Comparison of ENCODE assay signal across 27 cellular contexts in genomic region chr6:33679761-33680160, GRCh38. TPM values are rescaled to one million over a fixed set of nuclear protein-coding genes. Genes with fewer than 3 reads are reported as not detected.
A peak's percentile ranks its signal among the peaks of the same experiment; 100 is the strongest.
DNase-seq lines count a peak whose midpoint lies in the region; ATAC-seq, FAIRE-seq and TF ChIP-seq lines count a peak whose summit lies in the region.
"Had no signal": no experiment of that assay in that cellular context is flagged by ENCODE, and none has a peak within 500 bp of the region (broad histone marks: within the 10 kb centered on the region; RNA-seq: fewer than 3 reads in every experiment).

No MANE protein-coding gene starts in this region.

- no peak overlapping the region for H3K18ac ChIP-seq in neuronal stem cell (ENCODE audit: low read length)

- TF ChIP-seq CTCF in K562 (IDR thresholded peaks at IDR 0.05 in 2 of 3, conservative IDR thresholded peaks at IDR 0.05 in 1 of 3; ENCODE audit: insufficient read depth in 2 of 3, low read depth in 1 of 3, low read length in 3 of 3) = no peak
- no peak for TF ChIP-seq CTCF in A673 (conservative IDR thresholded peaks at IDR 0.05; ENCODE audit: low read depth, low read length)

- H3K4ac ChIP-seq in neuronal stem cell (ENCODE audit: low read length) = no peak overlapping the region

- H2BK12ac ChIP-seq in neuronal stem cell (ENCODE audit: low read length) = peak overlapping the region; percentile 4

- H3K9me3 Mint-ChIP-seq in activated CD4-positive, alpha-beta T cell treated with anti-CD3 and anti-CD28 coated beads, Interleukin-2, amount 10 ng/mL, durations not matched to agents 24 days and 14 days = no peaks in the 10 kb centered on the region
- H3K9me3 Mint-ChIP-seq: CD4-positive, alpha-beta T cell; CD8-positive, alpha-beta memory T cell; HFFc6 had no signal

- peaks cover 83% of the 10 kb centered on the region for H3K4me1 ChIP-seq in BLaER1
- H3K4me1 ChIP-seq in K562 (replicated peaks in 1 of 2; ENCODE audit: control insufficient read depth in 2 of 2, insufficient read depth in 2 of 2, low read length in 2 of 2) = peaks cover 0 to 3% of the 10 kb centered on the region in 2 experiments; a peak in 1 of 5 replicates
- H3K4me1 ChIP-seq in neuronal stem cell (ENCODE audit: control insufficient read depth in 2 of 2, insufficient read depth in 1 of 2, low read depth in 1 of 2, low read length in 2 of 2) = no peaks in the 10 kb centered on the region
- H3K4me1 ChIP-seq in A673 (ENCODE audit: insufficient read depth, low read length, poor library complexity, severe bottlenecking) = no peaks in the 10 kb centered on the region
- H3K4me1 ChIP-seq: BE2C, HAP-1 had no signal

- H3K4me2 ChIP-seq in BLaER1 = peak overlapping the region; percentile 68
- H3K4me2 ChIP-seq in K562 (ENCODE audit: insufficient read depth, low read length) = no peak overlapping the region
- no peak overlapping the region for H3K4me2 ChIP-seq in neuronal stem cell (ENCODE audit: insufficient read depth, low read length, poor library complexity, severe bottlenecking)

- H3K27me3 ChIP-seq in BLaER1 (no peaks in the 10 kb centered on the region), K562 (ENCODE audit: control insufficient read depth in 2 of 2, insufficient read depth in 2 of 2, low read length in 2 of 2) (no peaks in the 10 kb centered on the region), neuronal stem cell (ENCODE audit: control insufficient read depth in 3 of 3, insufficient read depth in 3 of 3, low read depth in 1 of 3, low read length in 3 of 3) (no peaks in the 10 kb centered on the region), A673 (replicated peaks; ENCODE audit: insufficient read depth, low read depth, low read length, poor library complexity) (no peaks in the 10 kb centered on the region)
- H3K27me3 ChIP-seq: BE2C had no signal

- H3K4me3 ChIP-seq in BLaER1 (no peak overlapping the region; the same call in 1 of the 2 replicates), K562 (no peak overlapping the region), neuronal stem cell (ENCODE audit: low read length in 2 of 2) (no peak overlapping the region), A673 (ENCODE audit: low read depth, low read length, poor library complexity, severe bottlenecking) (no peak overlapping the region)
- H3K4me3 ChIP-seq: GM12878, HAP-1 had no signal

- H3K23ac ChIP-seq in neuronal stem cell (ENCODE audit: low read depth, low read length, poor library complexity) = peak overlapping the region; percentile 75

- 88% methylated on average over 19 of the region's 20 CpGs for WGBS in K562 (ENCODE audit: insufficient coverage, low coverage, missing lambda C conversion rate)
- WGBS in neuronal stem cell (ENCODE audit: extremely low coverage in 2 of 2, insufficient read length in 2 of 2, insufficient replicate concordance in 1 of 2), 2 donors = no CpG with 5 or more reads among the region's 20 CpGs

- H4K20me1 ChIP-seq in BLaER1 = no peaks in the 10 kb centered on the region
- no peaks in the 10 kb centered on the region for H4K20me1 ChIP-seq in K562 (replicated peaks; ENCODE audit: control insufficient read depth, insufficient read depth, low read length)

- no peak overlapping the region for H3K14ac ChIP-seq in neuronal stem cell (ENCODE audit: low read length)

- peak overlapping the region; percentile 40 for H2BK15ac ChIP-seq in neuronal stem cell (ENCODE audit: low read length)

- H2AK5ac ChIP-seq in neuronal stem cell (ENCODE audit: low read depth, low read length) = peak overlapping the region; percentile 20

- H3K9me1 ChIP-seq in K562 (ENCODE audit: control insufficient read depth, insufficient read depth, low read length) = no peaks in the 10 kb centered on the region

- H3K4me1 Mint-ChIP-seq in activated CD4-positive, alpha-beta T cell treated with anti-CD3 and anti-CD28 coated beads, Interleukin-2, amount 10 ng/mL, durations not matched to agents 24 days and 14 days = peaks cover 12% of the 10 kb centered on the region

- H3K4me3 Mint-ChIP-seq in activated CD4-positive, alpha-beta T cell treated with anti-CD3 and anti-CD28 coated beads, Interleukin-2, amount 10 ng/mL, durations not matched to agents 24 days and 14 days = no peak overlapping the region
- H3K4me3 Mint-ChIP-seq: CD4-positive, alpha-beta T cell; CD8-positive, alpha-beta memory T cell; HFFc6 had no signal

- H3K9me3 ChIP-seq in BLaER1 (no peaks in the 10 kb centered on the region), K562 (replicated peaks; ENCODE audit: control insufficient read depth, insufficient read depth, low read depth, low read length) (no peaks in the 10 kb centered on the region), neuronal stem cell (replicated peaks in 1 of 2; ENCODE audit: control insufficient read depth in 2 of 2, insufficient read depth in 1 of 2, low read depth in 1 of 2, low read length in 2 of 2) (no peaks in the 10 kb centered on the region), A673 (ENCODE audit: low read depth, low read length, poor library complexity, severe bottlenecking) (no peaks in the 10 kb centered on the region)
- H3K9me3 ChIP-seq: BE2C, HAP-1 had no signal

- peak overlapping the region; percentile 69 for H3K27ac ChIP-seq in BLaER1
- no peak overlapping the region for H3K27ac ChIP-seq in K562 (ENCODE audit: extremely low read depth, low read depth, low read length)
- H3K27ac ChIP-seq in neuronal stem cell (replicated peaks; ENCODE audit: low read length) = no peak overlapping the region
- no peak overlapping the region for H3K27ac ChIP-seq in A673 (ENCODE audit: low read depth, low read length, poor library complexity, severe bottlenecking)
- H3K27ac ChIP-seq: 22Rv1, C4-2B had no signal

- peaks cover 2% of the 10 kb centered on the region for H3K79me1 ChIP-seq in neuronal stem cell (ENCODE audit: low read depth, low read length)

- no peak for DNase-seq in activated CD4-positive, alpha-beta T cell treated with anti-CD3 and anti-CD28 coated beads, Interleukin-2, amount 10 ng/mL, durations not matched to agents 24 days and 14 days
- no peak for DNase-seq in activated CD4-positive, alpha-beta T cell treated with anti-CD3 and anti-CD28 coated beads for 1 hour
- DNase-seq in K562 (ENCODE audit: extremely low read depth in 1 of 4, low spot score in 3 of 4) (no peak), neuronal stem cell (ENCODE audit: low spot score) (no peak), A673 (ENCODE audit: low spot score) (no peak), putamen (ENCODE audit: low spot score) (no peak), CD1c-positive myeloid dendritic cell (ENCODE audit: extremely low spot score) (no peak)
- DNase-seq: ACHN; AML-193; BE2C; CD4-positive, alpha-beta T cell; CD8-positive, alpha-beta memory T cell; DMS 273 treated with DMSO at 0.1 percent for 48 hours; DMS79; EL; GDM1; GOT3; HFFc6 had no signal

- H2AFZ ChIP-seq in K562 (ENCODE audit: low read depth, low read length) (no peak overlapping the region), neuronal stem cell (ENCODE audit: low read length) (no peak overlapping the region)

- H3K36me3 ChIP-seq in BLaER1 (peaks cover 71% of the 10 kb centered on the region), K562 (ENCODE audit: control insufficient read depth, insufficient read depth, low read length) (peaks cover 90% of the 10 kb centered on the region; the same call in 2 of the 3 replicates), neuronal stem cell (replicated peaks in 1 of 2; ENCODE audit: control insufficient read depth in 2 of 2, insufficient read depth in 2 of 2, low read length in 2 of 2) (no peaks in the 10 kb centered on the region), A673 (ENCODE audit: insufficient read depth, low read length, poor library complexity, severe bottlenecking) (peaks cover 23% of the 10 kb centered on the region)
- H3K36me3 ChIP-seq: BE2C had no signal

- ATAC-seq in K562 = no peak
- ATAC-seq: GM12878 had no signal

- in situ Hi-C loops in K562 (cut with MboI) = no loop called here

- no peak for TF ChIP-seq RAD21 in K562 (CRISPR knock-in tag; conservative IDR thresholded peaks at IDR 0.05 in 1 of 2, IDR thresholded peaks at IDR 0.05 in 1 of 2)

- H3K27ac Mint-ChIP-seq in activated CD4-positive, alpha-beta T cell treated with anti-CD3 and anti-CD28 coated beads, Interleukin-2, amount 10 ng/mL, durations not matched to agents 24 days and 14 days = peak overlapping the region; percentile 70
- H3K27ac Mint-ChIP-seq: CD4-positive, alpha-beta T cell; HFFc6 had no signal

- BruUV-seq in K562 (replicated peaks; lab: Mats Ljungman, UMichigan) (no TSS peak), A673 (replicated peaks; lab: Mats Ljungman, UMichigan) (no TSS peak)

- H3K27me3 Mint-ChIP-seq in activated CD4-positive, alpha-beta T cell treated with anti-CD3 and anti-CD28 coated beads, Interleukin-2, amount 10 ng/mL, durations not matched to agents 24 days and 14 days = no peaks in the 10 kb centered on the region
- H3K27me3 Mint-ChIP-seq: CD4-positive, alpha-beta T cell; CD8-positive, alpha-beta memory T cell had no signal

- FAIRE-seq in K562 (lab: Jason Lieb, UNC) = no peak
- FAIRE-seq: A204.1, D721Med, GM12878, GM18507, H54 had no signal

- H2BK5ac ChIP-seq in neuronal stem cell (ENCODE audit: low read length) = no peak overlapping the region

- no peak for TF ChIP-seq EP300 in K562 (IDR thresholded peaks at IDR 0.05; ENCODE audit: low read length)

- CTCF ChIA-PET in K562 (lab: Yijun Ruan, JAX; ENCODE audit: low intra/inter-chr PET ratio) (no interaction called here), A673 (lab: Charles Lee) (no interaction called here)

- H3K79me2 ChIP-seq in K562 (ENCODE audit: control insufficient read depth, insufficient read depth, low read length) = no peaks in the 10 kb centered on the region

- H4K8ac ChIP-seq in neuronal stem cell (ENCODE audit: low read depth, low read length) = peak overlapping the region; percentile 70

- POLR2A ChIA-PET in K562 (lab: Yijun Ruan, JAX) = interaction anchor here (0.6 kb wide), 2 partner anchors 439 to 568 kb away, joined by 4 read pairs; no protein-coding TSS in a partner anchor
- POLR2A ChIA-PET in A673 (lab: Charles Lee; ENCODE audit: low non-redundant PET) = no interaction called here

- intact Hi-C loops in activated CD4-positive, alpha-beta T cell treated with anti-CD3 and anti-CD28 coated beads, Interleukin-2, amount 10 ng/mL, durations not matched to agents 24 days and 14 days (cut with micrococcal nuclease) = no loop called here
- intact Hi-C loops in K562 (cut with micrococcal nuclease) (no loop called here), A673 (cut with micrococcal nuclease; ENCODE audit: unreplicated experiment) (no loop called here)

- peaks cover 58% of the 10 kb centered on the region for H3K36me3 Mint-ChIP-seq in activated CD4-positive, alpha-beta T cell treated with anti-CD3 and anti-CD28 coated beads, Interleukin-2, amount 10 ng/mL, durations not matched to agents 24 days and 14 days (ENCODE audit: low read depth)

- H4K91ac ChIP-seq in neuronal stem cell (ENCODE audit: low read depth, low read length, poor library complexity) = no peak overlapping the region

- H3K9ac ChIP-seq in BLaER1 (peak overlapping the region; percentile 21; the same call in 1 of the 2 replicates), K562 (ENCODE audit: insufficient read depth in 1 of 2, low read depth in 2 of 2, low read length in 2 of 2) (peak overlapping the region in 1 of 2 experiments; percentile 45; a peak in 2 of 4 replicates), neuronal stem cell (ENCODE audit: low read depth, low read length, poor library complexity) (peak overlapping the region; percentile 15)

- no peak overlapping the region for H2BK120ac ChIP-seq in neuronal stem cell (ENCODE audit: low read depth, low read length)

- no peak for TF ChIP-seq POLR2A in K562 (conservative IDR thresholded peaks at IDR 0.05)

RNA-seq across cellular contexts. Expression of gene UQCC2, which starts 31.7 kb away (rescaled TPM):
- 131 and 137 TPM in 2 replicates for total RNA-seq in activated CD4-positive, alpha-beta T cell treated with anti-CD3 and anti-CD28 coated beads, Interleukin-2, amount 10 ng/mL, durations not matched to agents 24 days and 14 days
- total RNA-seq in K562 (2011; cell fraction: chromatin; rRNA removed; ENCODE audit: low replicate concordance) = 19.9 and 36.1 TPM in 2 replicates
- 29.5 and 31.9 TPM in 2 replicates for total RNA-seq in K562 (2011; cell fraction: nucleolus; rRNA removed)
- total RNA-seq in K562 (2011; cell fraction: nucleoplasm; rRNA removed) = 27.8 and 33.5 TPM in 2 replicates
- total RNA-seq in K562 (2014; rRNA removed) (63.3 and 92.9 TPM in 2 replicates), K562 (2014; rRNA removed; fragmentation: Illumina TruSeq; extraction: Trizol) (140 and 158 TPM in 2 replicates), K562 (2015; rRNA removed; fragmentation: Illumina TruSeq; extraction: Trizol) (113 and 133 TPM in 2 replicates), K562 (2021) (161 and 179 TPM in 2 replicates), A673 (2021) (122 and 124 TPM in 2 replicates)
- polyA plus RNA-seq in K562 (2011; rRNA removed) (128 and 161 TPM in 2 replicates), K562 (2014; fragmentation: Illumina TruSeq; extraction: Trizol) (110 and 119 TPM in 2 replicates), K562 (2014; fragmentation: Nextera tagmentation; extraction: Ambion mirVana) (100 to 1,000 TPM; 832 to 927 TPM), K562 (2014; rRNA removed) (58.5 and 98.3 TPM in 2 replicates)
- polyA plus RNA-seq in K562 (2011; cell fraction: cytosol; rRNA removed) = 49.2 and 81.5 TPM in 2 replicates
- polyA plus RNA-seq in K562 (2011; cell fraction: nucleus; rRNA removed) = 67.5 and 72.8 TPM in 2 replicates
- polyA plus RNA-seq in K562 (2012) = 166 and 322 TPM in 2 replicates
- 17.7 and 23.0 TPM in 2 replicates for polyA minus RNA-seq in K562 (2011; rRNA and poly(A)+ RNA removed)
- polyA minus RNA-seq in K562 (2011; cell fraction: cytosol; rRNA and poly(A)+ RNA removed) = 19.1 and 24.0 TPM in 2 replicates
- 17.8 and 17.9 TPM in 2 replicates for polyA minus RNA-seq in K562 (2011; cell fraction: nucleus; rRNA and poly(A)+ RNA removed)
- 222 TPM for polyA plus RNA-seq in neuronal stem cell (2013, experiment 1 of 2)
- polyA plus RNA-seq in neuronal stem cell (2013, experiment 2 of 2) = 222 TPM

RNA-seq across cellular contexts. Expression of gene ITPR3, which starts 58.6 kb away (rescaled TPM):
- 45.5 and 45.6 TPM in 2 replicates for total RNA-seq in activated CD4-positive, alpha-beta T cell treated with anti-CD3 and anti-CD28 coated beads, Interleukin-2, amount 10 ng/mL, durations not matched to agents 24 days and 14 days
- total RNA-seq in K562 (2011; cell fraction: chromatin; rRNA removed; ENCODE audit: low replicate concordance) = 128 and 310 TPM in 2 replicates
- 120 and 148 TPM in 2 replicates for total RNA-seq in K562 (2011; cell fraction: nucleolus; rRNA removed)
- 89.0 and 102 TPM in 2 replicates for total RNA-seq in K562 (2011; cell fraction: nucleoplasm; rRNA removed)
- total RNA-seq in K562 (2014; rRNA removed) (13.2 and 17.2 TPM in 2 replicates), K562 (2014; rRNA removed; fragmentation: Illumina TruSeq; extraction: Trizol) (4.9 and 7.0 TPM in 2 replicates), K562 (2015; rRNA removed; fragmentation: Illumina TruSeq; extraction: Trizol) (7.0 and 7.7 TPM in 2 replicates), K562 (2021) (31.2 and 35.7 TPM in 2 replicates), A673 (2021) (27.8 and 27.9 TPM in 2 replicates)
- polyA plus RNA-seq in K562 (2011; rRNA removed) (14.7 and 22.4 TPM in 2 replicates), K562 (2014; fragmentation: Illumina TruSeq; extraction: Trizol) (20.5 and 22.0 TPM in 2 replicates), K562 (2014; fragmentation: Nextera tagmentation; extraction: Ambion mirVana) (under 1 TPM; 0.39 to 0.73 TPM), K562 (2014; rRNA removed) (20.9 and 23.7 TPM in 2 replicates)
- polyA plus RNA-seq in K562 (2011; cell fraction: cytosol; rRNA removed) = 15.6 and 18.8 TPM in 2 replicates
- 187 and 251 TPM in 2 replicates for polyA plus RNA-seq in K562 (2011; cell fraction: nucleus; rRNA removed)
- polyA plus RNA-seq in K562 (2012) = 14.4 and 17.4 TPM in 2 replicates
- polyA minus RNA-seq in K562 (2011; rRNA and poly(A)+ RNA removed) = 18.8 and 19.6 TPM in 2 replicates
- polyA minus RNA-seq in K562 (2011; cell fraction: cytosol; rRNA and poly(A)+ RNA removed) = 19.1 and 27.6 TPM in 2 replicates
- polyA minus RNA-seq in K562 (2011; cell fraction: nucleus; rRNA and poly(A)+ RNA removed) = 48.7 and 51.2 TPM in 2 replicates
- polyA plus RNA-seq in neuronal stem cell (2013, experiment 1 of 2) = 1.4 TPM
- polyA plus RNA-seq in neuronal stem cell (2013, experiment 2 of 2) = 1.4 TPM
